In the genomic region with DNA sequence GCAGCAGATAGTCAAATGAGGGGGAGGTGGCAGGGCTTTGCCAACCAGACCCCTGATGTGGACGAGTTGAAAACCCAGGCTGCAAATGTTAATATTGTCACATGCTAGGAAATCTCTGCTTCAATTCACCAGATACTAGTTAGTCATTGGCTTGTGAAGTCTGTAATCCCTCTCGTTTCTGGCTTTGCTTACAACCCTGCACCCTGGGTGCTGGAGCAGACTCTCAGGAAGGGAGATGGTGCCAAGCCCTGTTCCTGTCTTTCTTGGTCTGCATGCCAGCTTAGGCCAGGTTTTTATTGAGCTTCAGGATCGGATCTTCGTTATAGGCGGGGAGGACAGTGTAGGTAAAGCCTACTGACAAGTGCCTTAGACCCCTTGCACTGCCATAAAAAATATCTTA, we compare ENCODE assay signal across 26 cellular contexts. TPM values are rescaled to one million over a fixed set of nuclear protein-coding genes. Genes with fewer than 3 reads are reported as not detected.
A peak's percentile ranks its signal among the peaks of the same experiment; 100 is the strongest.
DNase-seq lines count a peak whose midpoint lies in the region; ATAC-seq, FAIRE-seq and TF ChIP-seq lines count a peak whose summit lies in the region.
"Had no signal": no experiment of that assay in that cellular context is flagged by ENCODE, and none has a peak within 500 bp of the region (broad histone marks: within the 10 kb centered on the region; RNA-seq: fewer than 3 reads in every experiment).

No MANE protein-coding gene starts in this region.

- no peak overlapping the region for H3K4me3 Mint-ChIP-seq in CD4-positive, CD25-positive, alpha-beta regulatory T cell
- H3K4me3 Mint-ChIP-seq: CD4-positive, alpha-beta memory T cell had no signal

- H3K9ac ChIP-seq in HCT116 (ENCODE audit: low read length): no peak overlapping the region

- intact Hi-C loops in HCT116 (cut with micrococcal nuclease) (loop anchor here (10.0 kb wide), 1 partner anchor 375 kb away; no protein-coding TSS in a partner anchor), sciatic nerve (cut with DNase I) (loop anchor here (5.0 kb wide), 1 partner anchor 193 kb away; no protein-coding TSS in a partner anchor), uterus (cut with DNase I; ENCODE audit: low total_unique reads) (loop anchor here (10.0 kb wide), 1 partner anchor 195 kb away; no protein-coding TSS in a partner anchor)

- no peaks in the 10 kb centered on the region for H3K79me2 ChIP-seq in HCT116 (ENCODE audit: insufficient read depth, low read length)

- no peaks in the 10 kb centered on the region for H3K9me3 ChIP-seq in CD4-positive, CD25-positive, alpha-beta regulatory T cell (ENCODE audit: control insufficient read depth in 2 of 2, low read length in 2 of 2)
- H3K9me3 ChIP-seq in HCT116 (ENCODE audit: control insufficient read depth in 1 of 2, insufficient read depth in 1 of 2, low read depth in 1 of 2, low read length in 2 of 2): no peaks in the 10 kb centered on the region
- no peaks in the 10 kb centered on the region for H3K9me3 ChIP-seq in uterus
- H3K9me3 ChIP-seq: BLaER1 treated with 17β-estradiol and CSF1 and Interleukin-3, amounts not matched to agents 10 nM and 100 nM had no signal

- H3K9me2 ChIP-seq in HCT116 (ENCODE audit: insufficient read depth): no peaks in the 10 kb centered on the region

- POLR2A ChIA-PET in HCT116 (lab: Charles Lee): no interaction called here

- no peaks in the 10 kb centered on the region for H3K27me3 ChIP-seq in CD4-positive, CD25-positive, alpha-beta regulatory T cell (ENCODE audit: control insufficient read depth, insufficient read depth, low read length)
- H3K27me3 ChIP-seq in HCT116 (ENCODE audit: insufficient read depth, low read length): no peaks in the 10 kb centered on the region
- no peaks in the 10 kb centered on the region for H3K27me3 ChIP-seq in uterus
- H3K27me3 ChIP-seq: BLaER1 treated with 17β-estradiol and CSF1 and Interleukin-3, amounts not matched to agents 10 nM and 100 nM had no signal

- no peak for ATAC-seq in CD4-positive, CD25-positive, alpha-beta regulatory T cell (ENCODE audit: low read depth in 2 of 2)
- ATAC-seq in HCT116 (no peak), sciatic nerve (no peak), GM21825 (IDR thresholded peaks at IDR 0.05; ENCODE audit: unreplicated experiment) (no peak)
- ATAC-seq: A549, GM12878, K562 had no signal

- no peak for TF ChIP-seq RAD21 in HCT116 (IDR thresholded peaks at IDR 0.05; ENCODE audit: low read depth)

- no TSS peak for BruUV-seq in HCT116 (replicated peaks; lab: Mats Ljungman, UMichigan)

- peaks cover 44% of the 10 kb centered on the region for H3K36me3 Mint-ChIP-seq in CD4-positive, CD25-positive, alpha-beta regulatory T cell

- TF ChIP-seq POLR2A in HCT116 (IDR thresholded peaks at IDR 0.05; ENCODE audit: borderline replicate concordance, extremely low read depth, insufficient read depth, insufficient read length) (no peak), uterus (IDR thresholded peaks at IDR 0.05) (no peak)

- H3K27ac ChIP-seq in CD4-positive, CD25-positive, alpha-beta regulatory T cell (ENCODE audit: insufficient read depth, low read length, poor library complexity, severe bottlenecking): no peak overlapping the region
- no peak overlapping the region for H3K27ac ChIP-seq in HCT116 (ENCODE audit: low read depth, low read length)
- no peak overlapping the region for H3K27ac ChIP-seq in uterus
- H3K27ac ChIP-seq: A549; BLaER1 treated with 17β-estradiol and CSF1 and Interleukin-3, amounts not matched to agents 10 nM and 100 nM; RWPE1 had no signal

- peaks cover 7 to 16% (median 12%) of the 10 kb centered on the region in 4 donors for H3K4me1 Mint-ChIP-seq in CD4-positive, CD25-positive, alpha-beta regulatory T cell

- no peak overlapping the region for H2AFZ ChIP-seq in HCT116 (ENCODE audit: low read depth, low read length, poor library complexity, severe bottlenecking)

- no peak for TF ChIP-seq CTCF in HCT116 (IDR thresholded peaks at IDR 0.05 in 2 of 3, conservative IDR thresholded peaks at IDR 0.05 in 1 of 3; ENCODE audit: borderline replicate concordance in 1 of 3, insufficient read depth in 1 of 3, low read depth in 2 of 3, low read length in 2 of 3)
- TF ChIP-seq CTCF in uterus (IDR thresholded peaks at IDR 0.05): no peak

- H3K27ac Mint-ChIP-seq in CD4-positive, CD25-positive, alpha-beta regulatory T cell: peak overlapping the region in 2 of 3 donors; percentile 32 to 35

- H3K4me3 ChIP-seq in CD4-positive, CD25-positive, alpha-beta regulatory T cell (ENCODE audit: low read depth, low read length): no peak overlapping the region
- H3K4me3 ChIP-seq in HCT116 (replicated peaks in 1 of 2; ENCODE audit: low read depth in 1 of 2, low read length in 2 of 2): no peak overlapping the region
- no peak overlapping the region for H3K4me3 ChIP-seq in uterus
- H3K4me3 ChIP-seq: A549; BLaER1 treated with 17β-estradiol and CSF1 and Interleukin-3, amounts not matched to agents 10 nM and 100 nM; GM12878; K562 had no signal

- H3K9me3 Mint-ChIP-seq in CD4-positive, CD25-positive, alpha-beta regulatory T cell: no peaks in the 10 kb centered on the region
- H3K9me3 Mint-ChIP-seq: CD4-positive, alpha-beta memory T cell had no signal

- no peaks in the 10 kb centered on the region for H4K20me1 ChIP-seq in HCT116 (ENCODE audit: insufficient read depth)

- CTCF ChIA-PET in HCT116 (lab: Charles Lee): interaction anchor here (5.8 kb wide), 1 partner anchor 239 kb away, joined by 192 read pairs; no protein-coding TSS in a partner anchor

- H3K27me3 Mint-ChIP-seq in CD4-positive, CD25-positive, alpha-beta regulatory T cell: no peaks in the 10 kb centered on the region
- H3K27me3 Mint-ChIP-seq: CD4-positive, alpha-beta memory T cell had no signal

- H3K4me2 ChIP-seq in HCT116 (ENCODE audit: low read length): peak overlapping the region; percentile 34; the same call in 1 of the 2 replicates
- H3K4me2 ChIP-seq: A549; BLaER1 treated with 17β-estradiol and CSF1 and Interleukin-3, amounts not matched to agents 10 nM and 100 nM had no signal

- DNase-seq in CD4-positive, CD25-positive, alpha-beta regulatory T cell: no peak
- no peak for DNase-seq in HCT116 (ENCODE audit: low read depth, low spot score)
- DNase-seq in cerebellum (ENCODE audit: low spot score): peak; percentile 78
- DNase-seq in sciatic nerve (ENCODE audit: low spot score): peak; percentile 23
- no peak for DNase-seq in frontal cortex (ENCODE audit: low spot score in 2 of 2)
- no peak for DNase-seq in uterus
- DNase-seq: AML-193; CD4-positive, alpha-beta memory T cell; COR-L47; GDM1; Kasumi-1; MV-4-11; NCI-H1105; NCI-H1436 treated with DMSO at 0.1 percent for 48 hours; NCI-H187 treated with DMSO at 0.1 percent for 48 hours; NCI-H2107; NCI-H524 treated with DMSO at 0.1 percent for 48 hours; SHP77 had no signal

- RAD21 ChIA-PET in HCT116 (lab: Charles Lee; ENCODE audit: low non-redundant PET in 1 of 2, low total read pairs in 2 of 2, uncharacterized antibody in 2 of 2, unreplicated experiment in 2 of 2): interaction anchor here in 1 of 2 experiments (1.0 kb wide), 1 partner anchor 237 kb away, joined by 3 read pairs; no protein-coding TSS in a partner anchor

- H3K4me1 ChIP-seq in CD4-positive, CD25-positive, alpha-beta regulatory T cell (ENCODE audit: control insufficient read depth, insufficient read depth, low read length, poor library complexity, severe bottlenecking): peaks cover 11% of the 10 kb centered on the region
- H3K4me1 ChIP-seq in HCT116 (ENCODE audit: control insufficient read depth in 1 of 2, insufficient read depth in 2 of 2, low read length in 2 of 2) (peaks cover 21 to 56% of the 10 kb centered on the region in 2 experiments), uterus (peaks cover 0 to under 1% of the 10 kb centered on the region in 2 donors)

- no peak for FAIRE-seq in frontal cortex (lab: Jason Lieb, UNC)
- FAIRE-seq: A549, GM12878, H54, HTR-8/SVneo, K562 had no signal

- H3K36me3 ChIP-seq in CD4-positive, CD25-positive, alpha-beta regulatory T cell (ENCODE audit: control insufficient read depth, insufficient read depth, low read length): peaks cover 32% of the 10 kb centered on the region
- no peaks in the 10 kb centered on the region for H3K36me3 ChIP-seq in HCT116 (ENCODE audit: control insufficient read depth in 1 of 2, insufficient read depth in 2 of 2, low read length in 2 of 2)
- H3K36me3 ChIP-seq in uterus: no peaks in the 10 kb centered on the region

TF ChIP-seq in HCT116, 20 proteins besides CTCF, POLR2A, EP300 and RAD21 (continues in another document):
- TF ChIP-seq FOSL1 (IDR thresholded peaks at IDR 0.05; ENCODE audit: low read depth): no peak
- no peak for TF ChIP-seq ZNF274 (IDR thresholded peaks at IDR 0.05; ENCODE audit: low read depth, low read length)
- TF ChIP-seq EZH2phosphoT487 (IDR thresholded peaks at IDR 0.05; ENCODE audit: borderline replicate concordance): no peak
- TF ChIP-seq ELF1 (IDR thresholded peaks at IDR 0.05; ENCODE audit: borderline replicate concordance, low read depth): no peak
- TF ChIP-seq, protein P1, sequence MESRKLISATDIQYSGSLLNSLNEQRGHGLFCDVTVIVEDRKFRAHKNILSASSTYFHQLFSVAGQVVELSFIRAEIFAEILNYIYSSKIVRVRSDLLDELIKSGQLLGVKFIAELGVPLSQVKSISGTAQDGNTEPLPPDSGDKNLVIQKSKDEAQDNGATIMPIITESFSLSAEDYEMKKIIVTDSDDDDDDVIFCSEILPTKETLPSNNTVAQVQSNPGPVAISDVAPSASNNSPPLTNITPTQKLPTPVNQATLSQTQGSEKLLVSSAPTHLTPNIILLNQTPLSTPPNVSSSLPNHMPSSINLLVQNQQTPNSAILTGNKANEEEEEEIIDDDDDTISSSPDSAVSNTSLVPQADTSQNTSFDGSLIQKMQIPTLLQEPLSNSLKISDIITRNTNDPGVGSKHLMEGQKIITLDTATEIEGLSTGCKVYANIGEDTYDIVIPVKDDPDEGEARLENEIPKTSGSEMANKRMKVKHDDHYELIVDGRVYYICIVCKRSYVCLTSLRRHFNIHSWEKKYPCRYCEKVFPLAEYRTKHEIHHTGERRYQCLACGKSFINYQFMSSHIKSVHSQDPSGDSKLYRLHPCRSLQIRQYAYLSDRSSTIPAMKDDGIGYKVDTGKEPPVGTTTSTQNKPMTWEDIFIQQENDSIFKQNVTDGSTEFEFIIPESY (IDR thresholded peaks at IDR 0.05; ENCODE audit: extremely low read depth, insufficient replicate concordance, low read length): no peak
- no peak for TF ChIP-seq SIN3A (IDR thresholded peaks at IDR 0.05; ENCODE audit: low read depth)
- TF ChIP-seq SRF (IDR thresholded peaks at IDR 0.05; ENCODE audit: low read depth): no peak
- no peak for TF ChIP-seq JUND (IDR thresholded peaks at IDR 0.05)
- no peak for TF ChIP-seq SP1 (IDR thresholded peaks at IDR 0.05; ENCODE audit: low read depth)
- TF ChIP-seq EGR1 (IDR thresholded peaks at IDR 0.05; ENCODE audit: low read depth): no peak

RNA-seq across cellular contexts. Expression of a gene that starts 53.3 kb away (rescaled TPM):
- 263 TPM for total RNA-seq in CD4-positive, CD25-positive, alpha-beta regulatory T cell
- polyA plus RNA-seq in CD4-positive, CD25-positive, alpha-beta regulatory T cell: 10 to 100 TPM; 10.0 to 20.0 (median 11.3) TPM
- 79.5 TPM for total RNA-seq in HCT116 (2021; ENCODE audit: unreplicated experiment)
- polyA plus RNA-seq in HCT116 (2012): 12.9 and 14.7 TPM in 2 replicates
- 116 TPM for total RNA-seq in cerebellum
- total RNA-seq in sciatic nerve: 157 TPM
- total RNA-seq in frontal cortex: 46.9 TPM
- 100 to 1,000 TPM in 3 of 4 donors, 10 to 100 TPM in 1; 31.0 to 141 (median 134) TPM for total RNA-seq in uterus

Comparison
In these comparisons a context has a peak if more than half of its experiments do, and no peak if none do; other contexts are left out.
1. DNase-seq: peak in cerebellum (single experiment) and sciatic nerve (single experiment); none in CD4-positive, CD25-positive, alpha-beta regulatory T cell (0 of 3), HCT116 (single experiment), frontal cortex (0 of 2) and uterus (0 of 2).